ENCODE assay signal across 10 cellular contexts in the genomic region with DNA sequence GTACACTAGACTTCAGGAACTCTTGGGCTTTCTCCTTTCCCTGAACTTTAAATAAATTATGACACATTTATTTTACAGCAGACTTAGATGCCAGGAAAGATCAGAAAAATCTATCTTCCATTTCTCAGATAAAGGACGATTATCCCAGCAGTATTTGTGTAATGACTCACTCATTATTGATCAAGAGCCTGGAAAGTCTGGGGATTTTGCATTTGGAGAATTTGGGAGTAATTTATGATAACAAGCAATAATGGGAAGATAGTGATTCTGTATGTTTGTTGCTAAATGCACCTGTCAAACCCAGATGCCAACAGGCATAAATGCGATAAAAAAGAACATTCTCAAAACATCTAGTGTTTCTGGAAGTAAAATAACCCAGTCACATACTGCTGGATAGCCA.
"Had no signal": no experiment of that assay in that cellular context is flagged by ENCODE, and none has a peak within 500 bp of the region (broad histone marks: within the 10 kb centered on the region; RNA-seq: fewer than 3 reads in every experiment).

No MANE protein-coding gene starts in this region.

- H3K9me3 ChIP-seq: HAP-1 had no signal

- DNase-seq: GM23248, GOT3, H7, H9, HCEC 1CT, HFFc6 had no signal

- ATAC-seq: GM23338, HCT116 had no signal

- H3K4me2 ChIP-seq: GM23338 had no signal

- H3K36me3 ChIP-seq: HAP-1 had no signal

- H3K4me1 Mint-ChIP-seq: GM23338, H9 had no signal

- H3K4me3 ChIP-seq: GM23248, GM23338, HAP-1 had no signal

- FAIRE-seq: H1 had no signal

- H3K9ac ChIP-seq: GM23248 had no signal

- H3K27ac ChIP-seq: GM23248 had no signal

- H3K27ac Mint-ChIP-seq: GM23338, H9, HFFc6 had no signal

- H3K4me3 Mint-ChIP-seq: GM23338, H9, HFFc6 had no signal

- H3K9me3 Mint-ChIP-seq: HFFc6 had no signal

- H2AFZ ChIP-seq: GM23248, GM23338 had no signal

- H3K4me1 ChIP-seq: HAP-1 had no signal
